ENCODE assay signal across 2 cellular contexts in genomic region chr2:101697124-101697793, GRCh38.
TF ChIP-seq lines count a peak whose summit lies in the region.

TSS of gene MAP4K4 (plus strand) at chr2:101697707. CDS start at chr2:101698081, 374 bp downstream.

TF ChIP-seq in HEK293, 187 proteins besides CTCF, POLR2A, EP300 and RAD21 (continued from another document and continues in another):
- TF ChIP-seq ZIC2 (tag by site-specific recombination; IDR thresholded peaks at IDR 0.05) (no peak), ZNF10 (tag by site-specific recombination; IDR thresholded peaks at IDR 0.05) (no peak), KLF9 (tag by site-specific recombination; IDR thresholded peaks at IDR 0.05; ENCODE audit: low read depth) (0 out of 2 replicates have a peak, but pooled peaks have one; percentile 25), ZNF274 (IDR thresholded peaks at IDR 0.05; ENCODE audit: low read length) (no peak), ZNF274 (tag by site-specific recombination; IDR thresholded peaks at IDR 0.05; ENCODE audit: borderline replicate concordance) (no peak), ZBTB20 (tag by site-specific recombination; IDR thresholded peaks at IDR 0.05) (0 out of 2 replicates have a peak, but pooled peaks have one; percentile 14), OVOL3 (tag by site-specific recombination; IDR thresholded peaks at IDR 0.05) (no peak), KLF1 (tag by site-specific recombination; IDR thresholded peaks at IDR 0.05) (peak; percentile 66), SP3 (tag by site-specific recombination; IDR thresholded peaks at IDR 0.05) (peak; percentile 32; the same call in 1 of the 2 replicates), ZNF561 (tag by site-specific recombination; IDR thresholded peaks at IDR 0.05; ENCODE audit: borderline replicate concordance) (peak; percentile 35; the same call in 1 of the 2 replicates), KLF8 (tag by site-specific recombination; IDR thresholded peaks at IDR 0.05) (peak; percentile 53; the same call in 1 of the 2 replicates), ZBTB48 (tag by site-specific recombination; IDR thresholded peaks at IDR 0.05) (0 out of 2 replicates have a peak, but pooled peaks have one; percentile 17), ZNF660 (tag by site-specific recombination; IDR thresholded peaks at IDR 0.05) (peak; percentile 67; the same call in 1 of the 2 replicates), ZNF398 (tag by site-specific recombination; IDR thresholded peaks at IDR 0.05) (peak; percentile 43; the same call in 1 of the 2 replicates)
- TF ChIP-seq, protein P1, sequence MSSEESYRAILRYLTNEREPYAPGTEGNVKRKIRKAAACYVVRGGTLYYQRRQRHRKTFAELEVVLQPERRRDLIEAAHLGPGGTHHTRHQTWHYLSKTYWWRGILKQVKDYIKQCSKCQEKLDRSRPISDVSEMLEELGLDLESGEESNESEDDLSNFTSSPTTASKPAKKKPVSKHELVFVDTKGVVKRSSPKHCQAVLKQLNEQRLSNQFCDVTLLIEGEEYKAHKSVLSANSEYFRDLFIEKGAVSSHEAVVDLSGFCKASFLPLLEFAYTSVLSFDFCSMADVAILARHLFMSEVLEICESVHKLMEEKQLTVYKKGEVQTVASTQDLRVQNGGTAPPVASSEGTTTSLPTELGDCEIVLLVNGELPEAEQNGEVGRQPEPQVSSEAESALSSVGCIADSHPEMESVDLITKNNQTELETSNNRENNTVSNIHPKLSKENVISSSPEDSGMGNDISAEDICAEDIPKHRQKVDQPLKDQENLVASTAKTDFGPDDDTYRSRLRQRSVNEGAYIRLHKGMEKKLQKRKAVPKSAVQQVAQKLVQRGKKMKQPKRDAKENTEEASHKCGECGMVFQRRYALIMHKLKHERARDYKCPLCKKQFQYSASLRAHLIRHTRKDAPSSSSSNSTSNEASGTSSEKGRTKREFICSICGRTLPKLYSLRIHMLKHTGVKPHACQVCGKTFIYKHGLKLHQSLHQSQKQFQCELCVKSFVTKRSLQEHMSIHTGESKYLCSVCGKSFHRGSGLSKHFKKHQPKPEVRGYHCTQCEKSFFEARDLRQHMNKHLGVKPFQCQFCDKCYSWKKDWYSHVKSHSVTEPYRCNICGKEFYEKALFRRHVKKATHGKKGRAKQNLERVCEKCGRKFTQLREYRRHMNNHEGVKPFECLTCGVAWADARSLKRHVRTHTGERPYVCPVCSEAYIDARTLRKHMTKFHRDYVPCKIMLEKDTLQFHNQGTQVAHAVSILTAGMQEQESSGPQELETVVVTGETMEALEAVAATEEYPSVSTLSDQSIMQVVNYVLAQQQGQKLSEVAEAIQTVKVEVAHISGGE (tag by site-specific recombination; conservative IDR thresholded peaks at IDR 0.05; ENCODE audit: low read depth): 0 out of 2 replicates have a peak, but pooled peaks have one; percentile 18
- TF ChIP-seq, protein P2, sequence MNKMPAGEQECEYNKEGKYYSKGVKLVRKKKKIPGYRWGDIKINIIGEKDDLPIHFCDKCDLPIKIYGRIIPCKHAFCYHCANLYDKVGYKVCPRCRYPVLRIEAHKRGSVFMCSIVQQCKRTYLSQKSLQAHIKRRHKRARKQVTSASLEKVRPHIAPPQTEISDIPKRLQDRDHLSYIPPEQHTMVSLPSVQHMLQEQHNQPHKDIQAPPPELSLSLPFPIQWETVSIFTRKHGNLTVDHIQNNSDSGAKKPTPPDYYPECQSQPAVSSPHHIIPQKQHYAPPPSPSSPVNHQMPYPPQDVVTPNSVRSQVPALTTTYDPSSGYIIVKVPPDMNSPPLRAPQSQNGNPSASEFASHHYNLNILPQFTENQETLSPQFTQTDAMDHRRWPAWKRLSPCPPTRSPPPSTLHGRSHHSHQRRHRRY (tag by site-specific recombination; IDR thresholded peaks at IDR 0.05): no peak
- TF ChIP-seq, protein P3, sequence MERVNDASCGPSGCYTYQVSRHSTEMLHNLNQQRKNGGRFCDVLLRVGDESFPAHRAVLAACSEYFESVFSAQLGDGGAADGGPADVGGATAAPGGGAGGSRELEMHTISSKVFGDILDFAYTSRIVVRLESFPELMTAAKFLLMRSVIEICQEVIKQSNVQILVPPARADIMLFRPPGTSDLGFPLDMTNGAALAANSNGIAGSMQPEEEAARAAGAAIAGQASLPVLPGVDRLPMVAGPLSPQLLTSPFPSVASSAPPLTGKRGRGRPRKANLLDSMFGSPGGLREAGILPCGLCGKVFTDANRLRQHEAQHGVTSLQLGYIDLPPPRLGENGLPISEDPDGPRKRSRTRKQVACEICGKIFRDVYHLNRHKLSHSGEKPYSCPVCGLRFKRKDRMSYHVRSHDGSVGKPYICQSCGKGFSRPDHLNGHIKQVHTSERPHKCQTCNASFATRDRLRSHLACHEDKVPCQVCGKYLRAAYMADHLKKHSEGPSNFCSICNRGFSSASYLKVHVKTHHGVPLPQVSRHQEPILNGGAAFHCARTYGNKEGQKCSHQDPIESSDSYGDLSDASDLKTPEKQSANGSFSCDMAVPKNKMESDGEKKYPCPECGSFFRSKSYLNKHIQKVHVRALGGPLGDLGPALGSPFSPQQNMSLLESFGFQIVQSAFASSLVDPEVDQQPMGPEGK (tag by site-specific recombination; IDR thresholded peaks at IDR 0.05): peak; percentile 55; the same call in 1 of the 2 replicates
- TF ChIP-seq, protein P4, sequence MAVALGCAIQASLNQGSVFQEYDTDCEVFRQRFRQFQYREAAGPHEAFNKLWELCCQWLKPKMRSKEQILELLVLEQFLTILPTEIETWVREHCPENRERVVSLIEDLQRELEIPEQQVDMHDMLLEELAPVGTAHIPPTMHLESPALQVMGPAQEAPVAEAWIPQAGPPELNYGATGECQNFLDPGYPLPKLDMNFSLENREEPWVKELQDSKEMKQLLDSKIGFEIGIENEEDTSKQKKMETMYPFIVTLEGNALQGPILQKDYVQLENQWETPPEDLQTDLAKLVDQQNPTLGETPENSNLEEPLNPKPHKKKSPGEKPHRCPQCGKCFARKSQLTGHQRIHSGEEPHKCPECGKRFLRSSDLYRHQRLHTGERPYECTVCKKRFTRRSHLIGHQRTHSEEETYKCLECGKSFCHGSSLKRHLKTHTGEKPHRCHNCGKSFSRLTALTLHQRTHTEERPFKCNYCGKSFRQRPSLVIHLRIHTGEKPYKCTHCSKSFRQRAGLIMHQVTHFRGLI (tag by site-specific recombination; IDR thresholded peaks at IDR 0.05): peak; percentile 87

TF ChIP-seq in K562, 482 proteins besides CTCF, POLR2A, EP300 and RAD21 (continued from another document and continues in another):
- TF ChIP-seq, protein P5, sequence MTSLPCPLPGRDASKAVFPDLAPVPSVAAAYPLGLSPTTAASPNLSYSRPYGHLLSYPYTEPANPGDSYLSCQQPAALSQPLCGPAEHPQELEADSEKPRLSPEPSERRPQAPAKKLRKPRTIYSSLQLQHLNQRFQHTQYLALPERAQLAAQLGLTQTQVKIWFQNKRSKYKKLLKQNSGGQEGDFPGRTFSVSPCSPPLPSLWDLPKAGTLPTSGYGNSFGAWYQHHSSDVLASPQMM (CRISPR knock-in tag; IDR thresholded peaks at IDR 0.05): no peak
- TF ChIP-seq, protein P6, sequence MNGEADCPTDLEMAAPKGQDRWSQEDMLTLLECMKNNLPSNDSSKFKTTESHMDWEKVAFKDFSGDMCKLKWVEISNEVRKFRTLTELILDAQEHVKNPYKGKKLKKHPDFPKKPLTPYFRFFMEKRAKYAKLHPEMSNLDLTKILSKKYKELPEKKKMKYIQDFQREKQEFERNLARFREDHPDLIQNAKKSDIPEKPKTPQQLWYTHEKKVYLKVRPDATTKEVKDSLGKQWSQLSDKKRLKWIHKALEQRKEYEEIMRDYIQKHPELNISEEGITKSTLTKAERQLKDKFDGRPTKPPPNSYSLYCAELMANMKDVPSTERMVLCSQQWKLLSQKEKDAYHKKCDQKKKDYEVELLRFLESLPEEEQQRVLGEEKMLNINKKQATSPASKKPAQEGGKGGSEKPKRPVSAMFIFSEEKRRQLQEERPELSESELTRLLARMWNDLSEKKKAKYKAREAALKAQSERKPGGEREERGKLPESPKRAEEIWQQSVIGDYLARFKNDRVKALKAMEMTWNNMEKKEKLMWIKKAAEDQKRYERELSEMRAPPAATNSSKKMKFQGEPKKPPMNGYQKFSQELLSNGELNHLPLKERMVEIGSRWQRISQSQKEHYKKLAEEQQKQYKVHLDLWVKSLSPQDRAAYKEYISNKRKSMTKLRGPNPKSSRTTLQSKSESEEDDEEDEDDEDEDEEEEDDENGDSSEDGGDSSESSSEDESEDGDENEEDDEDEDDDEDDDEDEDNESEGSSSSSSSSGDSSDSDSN (IDR thresholded peaks at IDR 0.05; ENCODE audit: borderline replicate concordance in 1 of 2, low read depth in 2 of 2, low read length in 2 of 2): 0 out of 4 replicates have a peak, but pooled peaks of 1 of the 2 experiments have one; percentile 48
- TF ChIP-seq GATA2 (CRISPR knock-in tag; IDR thresholded peaks at IDR 0.05): no peak
- peak; percentile 85 for TF ChIP-seq CCNT2 (IDR thresholded peaks at IDR 0.05; ENCODE audit: borderline replicate concordance, extremely low read depth, insufficient read length, low read depth, low read length)
- TF ChIP-seq E2F3 (CRISPR knock-in tag; IDR thresholded peaks at IDR 0.05): peak; percentile 68; the same call in 1 of the 2 replicates
- no peak for TF ChIP-seq PHF20 (IDR thresholded peaks at IDR 0.05; ENCODE audit: partially characterized antibody)
- peak; percentile 56; the same call in 1 of the 2 replicates for TF ChIP-seq ZBTB17 (CRISPR knock-in tag; IDR thresholded peaks at IDR 0.05)
- peak; percentile 75 for TF ChIP-seq POLR2H (tag; IDR thresholded peaks at IDR 0.05; ENCODE audit: low read depth)
- TF ChIP-seq, protein P7, sequence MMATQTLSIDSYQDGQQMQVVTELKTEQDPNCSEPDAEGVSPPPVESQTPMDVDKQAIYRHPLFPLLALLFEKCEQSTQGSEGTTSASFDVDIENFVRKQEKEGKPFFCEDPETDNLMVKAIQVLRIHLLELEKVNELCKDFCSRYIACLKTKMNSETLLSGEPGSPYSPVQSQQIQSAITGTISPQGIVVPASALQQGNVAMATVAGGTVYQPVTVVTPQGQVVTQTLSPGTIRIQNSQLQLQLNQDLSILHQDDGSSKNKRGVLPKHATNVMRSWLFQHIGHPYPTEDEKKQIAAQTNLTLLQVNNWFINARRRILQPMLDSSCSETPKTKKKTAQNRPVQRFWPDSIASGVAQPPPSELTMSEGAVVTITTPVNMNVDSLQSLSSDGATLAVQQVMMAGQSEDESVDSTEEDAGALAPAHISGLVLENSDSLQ (IDR thresholded peaks at IDR 0.05): no peak
- no peak for TF ChIP-seq THRB (CRISPR knock-in tag; conservative IDR thresholded peaks at IDR 0.05)
- no peak for TF ChIP-seq NELFE (IDR thresholded peaks at IDR 0.05; ENCODE audit: insufficient read depth, insufficient read length)
- TF ChIP-seq, protein P8, sequence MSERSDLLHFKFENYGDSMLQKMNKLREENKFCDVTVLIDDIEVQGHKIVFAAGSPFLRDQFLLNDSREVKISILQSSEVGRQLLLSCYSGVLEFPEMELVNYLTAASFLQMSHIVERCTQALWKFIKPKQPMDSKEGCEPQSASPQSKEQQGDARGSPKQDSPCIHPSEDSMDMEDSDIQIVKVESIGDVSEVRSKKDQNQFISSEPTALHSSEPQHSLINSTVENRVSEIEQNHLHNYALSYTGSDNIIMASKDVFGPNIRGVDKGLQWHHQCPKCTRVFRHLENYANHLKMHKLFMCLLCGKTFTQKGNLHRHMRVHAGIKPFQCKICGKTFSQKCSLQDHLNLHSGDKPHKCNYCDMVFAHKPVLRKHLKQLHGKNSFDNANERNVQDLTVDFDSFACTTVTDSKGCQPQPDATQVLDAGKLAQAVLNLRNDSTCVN (CRISPR knock-in tag; IDR thresholded peaks at IDR 0.05): no peak
